ENCODE assay signal across 29 cellular contexts in the genomic region with DNA sequence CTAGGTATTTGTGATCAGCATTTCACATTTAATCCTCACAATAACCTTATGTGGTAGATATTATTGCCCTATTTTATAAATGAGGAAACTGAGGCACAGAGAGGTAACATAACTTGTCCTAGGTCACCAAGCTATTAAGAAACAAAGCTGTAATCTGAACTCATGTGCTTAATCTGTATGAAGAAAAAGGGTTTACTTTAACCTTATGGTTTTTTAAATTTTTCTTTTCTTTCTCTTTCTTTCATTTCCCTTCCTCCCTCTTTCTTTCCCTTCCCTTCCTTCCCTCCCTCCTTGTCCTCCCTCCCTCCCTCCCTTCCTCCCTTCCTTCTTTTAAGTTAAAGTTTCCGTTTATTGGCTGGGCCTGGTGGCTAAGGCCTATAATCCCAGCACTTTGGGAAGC.
"Had no signal": no experiment of that assay in that cellular context is flagged by ENCODE, and none has a peak within 500 bp of the region (broad histone marks: within the 10 kb centered on the region; RNA-seq: fewer than 3 reads in every experiment).

No MANE protein-coding gene starts in this region.

- H3K4me1 ChIP-seq: stomach, suprapubic skin, testis, thyroid gland, tibial artery, tibial nerve, transverse colon, upper lobe of left lung, upper lobe of right lung, uterus, vagina had no signal

- H3K36me3 Mint-ChIP-seq: stimulated activated effector memory CD8-positive, alpha-beta T cell treated with anti-CD3 and anti-CD28 coated beads, Interleukin-12 subunit alpha, Interleukin-12 subunit beta, amount 100 ng/mL, for 72 hours; stimulated activated memory B cell treated with anti-CD40 and anti-IgM and Interleukin-4, amounts not matched to agents 10 μg/mL and 1 μg/mL and 100 μg/mL, for 72 hours; stimulated activated naive B cell treated with anti-CD40 and anti-IgM and Interleukin-4, amounts not matched to agents 10 μg/mL and 1 μg/mL and 100 μg/mL, for 72 hours; type B pancreatic cell had no signal

- H3K27me3 ChIP-seq: stomach, suprapubic skin, testis, thyroid gland, tibial artery, tibial nerve, transverse colon, upper lobe of left lung, upper lobe of right lung, uterus, vagina had no signal

- H3K36me3 ChIP-seq: stomach, suprapubic skin, thoracic aorta, thyroid gland, tibial artery, tibial nerve, transverse colon, upper lobe of left lung, upper lobe of right lung, uterus, vagina had no signal

- ATAC-seq: stimulated activated effector memory CD8-positive, alpha-beta T cell treated with anti-CD3 and anti-CD28 coated beads, Interleukin-12 subunit alpha, Interleukin-12 subunit beta, amount 100 ng/mL, for 72 hours; stimulated activated memory B cell treated with anti-CD40 and anti-IgM and Interleukin-4, amounts not matched to agents 10 μg/mL and 1 μg/mL and 100 μg/mL, for 72 hours; stimulated activated naive B cell treated with anti-CD40 and anti-IgM and Interleukin-4, amounts not matched to agents 10 μg/mL and 1 μg/mL and 100 μg/mL, for 72 hours; stimulated activated naive CD8-positive, alpha-beta T cell treated with anti-CD3 and anti-CD28 coated beads, Interleukin-15, amount 100 ng/mL, for 72 hours; stimulated activated naive CD8-positive, alpha-beta T cell treated with anti-CD3 and anti-CD28 coated beads, Interleukin-15, Interleukin-2, amounts not matched to agents 100 U/mL and 50 U/mL, for 24 hours; upper lobe of right lung had no signal

- H3K9me3 ChIP-seq: stomach, suprapubic skin, testis, thoracic aorta, thyroid gland, tibial artery, tibial nerve, transverse colon, upper lobe of left lung, upper lobe of right lung, uterus, vagina had no signal

- FAIRE-seq: urothelium cell line had no signal

- H3K27me3 Mint-ChIP-seq: stimulated activated memory B cell treated with anti-CD40 and anti-IgM and Interleukin-4, amounts not matched to agents 10 μg/mL and 1 μg/mL and 100 μg/mL, for 72 hours; stimulated activated naive B cell treated with anti-CD40 and anti-IgM and Interleukin-4, amounts not matched to agents 10 μg/mL and 1 μg/mL and 100 μg/mL, for 72 hours; stimulated activated naive CD8-positive, alpha-beta T cell treated with anti-CD3 and anti-CD28 coated beads, Interleukin-15, amount 100 ng/mL, for 72 hours; stimulated activated naive CD8-positive, alpha-beta T cell treated with anti-CD3 and anti-CD28 coated beads, Interleukin-15, Interleukin-2, amounts not matched to agents 100 ng/mL and 50 ng/mL, for 24 hours; type B pancreatic cell had no signal

- H3K4me3 ChIP-seq: stomach, suprapubic skin, testis, thoracic aorta, thyroid gland, tibial artery, tibial nerve, transverse colon, upper lobe of left lung, upper lobe of right lung, uterus, vagina had no signal

- H3K4me1 Mint-ChIP-seq: stimulated activated effector memory CD8-positive, alpha-beta T cell treated with anti-CD3 and anti-CD28 coated beads, Interleukin-12 subunit alpha, Interleukin-12 subunit beta, amount 100 ng/mL, for 72 hours; stimulated activated memory B cell treated with anti-CD40 and anti-IgM and Interleukin-4, amounts not matched to agents 10 μg/mL and 1 μg/mL and 100 μg/mL, for 72 hours; stimulated activated naive B cell treated with anti-CD40 and anti-IgM and Interleukin-4, amounts not matched to agents 10 μg/mL and 1 μg/mL and 100 μg/mL, for 72 hours had no signal

- H3K4me3 Mint-ChIP-seq: stimulated activated effector memory CD8-positive, alpha-beta T cell treated with anti-CD3 and anti-CD28 coated beads, Interleukin-12 subunit alpha, Interleukin-12 subunit beta, amount 100 ng/mL, for 72 hours; stimulated activated memory B cell treated with anti-CD40 and anti-IgM and Interleukin-4, amounts not matched to agents 10 μg/mL and 1 μg/mL and 100 μg/mL, for 72 hours; stimulated activated naive B cell treated with anti-CD40 and anti-IgM and Interleukin-4, amounts not matched to agents 10 μg/mL and 1 μg/mL and 100 μg/mL, for 72 hours; stimulated activated naive CD8-positive, alpha-beta T cell treated with anti-CD3 and anti-CD28 coated beads, Interleukin-15, amount 100 ng/mL, for 72 hours; stimulated activated naive CD8-positive, alpha-beta T cell treated with anti-CD3 and anti-CD28 coated beads, Interleukin-15, Interleukin-2, amounts not matched to agents 100 ng/mL and 50 ng/mL, for 24 hours; type B pancreatic cell had no signal

- H3K27ac Mint-ChIP-seq: stimulated activated effector memory CD8-positive, alpha-beta T cell treated with anti-CD3 and anti-CD28 coated beads, Interleukin-12 subunit alpha, Interleukin-12 subunit beta, amount 100 ng/mL, for 72 hours; stimulated activated memory B cell treated with anti-CD40 and anti-IgM and Interleukin-4, amounts not matched to agents 10 μg/mL and 1 μg/mL and 100 μg/mL, for 72 hours; stimulated activated naive B cell treated with anti-CD40 and anti-IgM and Interleukin-4, amounts not matched to agents 10 μg/mL and 1 μg/mL and 100 μg/mL, for 72 hours; stimulated activated naive CD8-positive, alpha-beta T cell treated with anti-CD3 and anti-CD28 coated beads, Interleukin-15, amount 100 ng/mL, for 72 hours; stimulated activated naive CD8-positive, alpha-beta T cell treated with anti-CD3 and anti-CD28 coated beads, Interleukin-15, Interleukin-2, amounts not matched to agents 100 ng/mL and 50 ng/mL, for 24 hours; type B pancreatic cell had no signal

- DNase-seq: stimulated activated CD4-positive, alpha-beta T cell treated with anti-CD3 and anti-CD28 coated beads, Interleukin-2, amount 100 ng/mL, for 48 hours; stimulated activated CD4-positive, alpha-beta T cell treated with anti-CD3 and anti-CD28 coated beads, Interleukin-4, amount 100 ng/mL, for 1 hour; stimulated activated CD4-positive, alpha-beta T cell treated with anti-CD3 and anti-CD28 coated beads, Interleukin-4, amount 100 ng/mL, for 24 hours; stimulated activated CD4-positive, alpha-beta T cell treated with anti-CD3 and anti-CD28 coated beads, Interleukin-4, amount 100 ng/mL, for 4 hours; stimulated activated CD8-positive, alpha-beta memory T cell treated with anti-CD3 and anti-CD28 coated beads, Interleukin-4, amount 100 ng/mL, for 48 hours; stimulated activated naive B cell treated with anti-CD40 and anti-IgM and Interleukin-4, amounts not matched to agents 10 μg/mL and 1 μg/mL and 100 μg/mL, for 72 hours; stimulated activated naive CD4-positive, alpha-beta T cell; stimulated activated naive CD4-positive, alpha-beta T cell treated with Interleukin-2 at 50 U/mL for 16 hours; stimulated activated naive CD8-positive, alpha-beta T cell treated with anti-CD3 and anti-CD28 coated beads, Interleukin-15, amount 100 ng/mL, for 72 hours; stimulated activated naive CD8-positive, alpha-beta T cell treated with anti-CD3 and anti-CD28 coated beads, Interleukin-15, Interleukin-2, amounts not matched to agents 100 U/mL and 50 U/mL, for 24 hours; stomach; substantia nigra; testis; thyroid gland; tibial artery; transverse colon; trophoblast cell; upper lobe of left lung; upper lobe of right lung; uterus had no signal

- H3K27ac ChIP-seq: stomach, suprapubic skin, testis, thoracic aorta, thyroid gland, tibial artery, tibial nerve, transverse colon, upper lobe of left lung, upper lobe of right lung, uterus, vagina had no signal
